ENCODE assay signal across 8 cellular contexts in the genomic region with DNA sequence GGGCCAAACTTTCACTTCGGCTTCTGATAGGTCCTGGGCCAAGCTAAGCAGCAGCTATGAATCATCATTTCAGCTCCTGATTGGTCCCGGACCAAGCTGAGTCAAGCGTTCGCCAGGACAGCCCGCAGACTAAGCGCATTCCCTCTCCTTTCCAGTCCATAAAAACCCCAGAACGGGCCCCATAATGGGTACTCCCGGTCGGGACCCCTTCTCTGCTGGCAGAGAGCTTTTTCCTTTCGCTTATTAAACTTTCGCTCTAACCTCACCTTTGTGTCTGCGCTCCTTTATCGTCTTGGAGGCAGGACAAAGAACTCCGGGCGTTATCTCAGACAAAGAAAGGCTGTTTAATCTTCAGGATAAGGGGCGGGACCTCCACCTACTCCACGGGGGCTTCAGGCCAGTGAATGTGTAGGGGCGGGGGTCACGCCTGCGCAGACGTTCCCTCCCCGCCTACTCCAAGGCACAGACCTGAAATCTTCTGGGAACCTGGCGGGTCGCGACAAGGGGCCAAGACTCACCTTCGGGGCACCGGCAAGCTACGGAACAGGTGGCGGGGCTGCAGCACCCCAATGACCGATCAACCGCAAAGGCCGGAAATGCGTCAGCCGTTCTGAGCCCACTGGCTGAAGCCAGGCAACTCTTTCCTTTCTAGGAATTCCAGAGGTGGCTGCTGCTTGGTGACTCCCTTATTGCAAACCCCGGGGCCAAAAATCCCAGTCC. TPM values are rescaled to one million over a fixed set of nuclear protein-coding genes. Genes with fewer than 3 reads are reported as not detected.
DNase-seq lines count a peak whose midpoint lies in the region; ATAC-seq and TF ChIP-seq lines count a peak whose summit lies in the region.

A gene (minus strand): TSS at position 585 of the 720 bp plus-strand sequence. CDS start 6,465 bp downstream, outside the sequence.

- H3K4me2 ChIP-seq in DND-41 (ENCODE audit: insufficient read depth, low read length) (peak within 1 kb of the TSS; percentile 68), Karpas-422 (ENCODE audit: low read depth, low read length, poor library complexity, severe bottlenecking) (peak within 1 kb of the TSS; percentile 79), neural progenitor cell (peak within 1 kb of the TSS; percentile 88)

- H3K9me3 ChIP-seq in DND-41 (ENCODE audit: insufficient read depth, low read length, severe bottlenecking) (peaks cover 7% of the 10 kb centered on the region), Karpas-422 (ENCODE audit: low read length) (no peaks in the 10 kb centered on the region), neural progenitor cell (ENCODE audit: low read depth) (no peaks in the 10 kb centered on the region)

- H3K79me2 ChIP-seq in DND-41 (ENCODE audit: insufficient read depth, low read length) (no peaks in the 10 kb centered on the region), Karpas-422 (ENCODE audit: low read length) (no peaks in the 10 kb centered on the region), neural progenitor cell (ENCODE audit: low read depth) (peaks cover 26% of the 10 kb centered on the region)

- H3K9ac ChIP-seq in DND-41 (ENCODE audit: low read depth, low read length) (peak within 1 kb of the TSS; percentile 88), Karpas-422 (ENCODE audit: low read length) (peak within 1 kb of the TSS; percentile 71), neural progenitor cell (peak within 1 kb of the TSS; percentile 97)

- H3K27ac ChIP-seq in DND-41 (ENCODE audit: low read length) (peak within 1 kb of the TSS; percentile 90), Karpas-422 (ENCODE audit: low read length) (peak within 1 kb of the TSS; percentile 55), neural progenitor cell (peak within 1 kb of the TSS; percentile 100)

- peak; percentile 91 for ATAC-seq in DND-41 (ENCODE audit: insufficient read depth, low read depth)
- peak; percentile 76 for ATAC-seq in GM21786 (IDR thresholded peaks at IDR 0.05; ENCODE audit: unreplicated experiment)

- peaks cover 31% of the 10 kb centered on the region for H3F3A ChIP-seq in neural progenitor cell (ENCODE audit: low read depth)

- H2AFZ ChIP-seq in DND-41 (ENCODE audit: low read depth, low read length), result peak within 1 kb of the TSS; percentile 89
- peak within 1 kb of the TSS; percentile 97 for H2AFZ ChIP-seq in Karpas-422 (ENCODE audit: low read length)
- H2AFZ ChIP-seq in neural progenitor cell (replicated peaks), result peak within 1 kb of the TSS; percentile 74

- H3K4me1 ChIP-seq in DND-41 (ENCODE audit: insufficient read depth, low read length), result peaks cover 34% of the 10 kb centered on the region
- H3K4me1 ChIP-seq in Karpas-422 (ENCODE audit: low read length), result peaks cover 21% of the 10 kb centered on the region
- H3K4me1 ChIP-seq in neural progenitor cell, result peaks cover 21% of the 10 kb centered on the region

- no peaks in the 10 kb centered on the region for H3K4me1 Mint-ChIP-seq in neural progenitor cell

- peaks cover 2% of the 10 kb centered on the region for H3K9me3 Mint-ChIP-seq in neural progenitor cell

- H3K27me3 Mint-ChIP-seq in neural progenitor cell (ENCODE audit: insufficient read depth, low read depth), result no peaks in the 10 kb centered on the region

- H3K4me3 ChIP-seq in DND-41 (ENCODE audit: low read depth in 1 of 2, low read length in 2 of 2) (peak within 1 kb of the TSS; percentile 59 to 79), Karpas-422 (ENCODE audit: low read length) (peak within 1 kb of the TSS; percentile 69), neural progenitor cell (peak within 1 kb of the TSS; percentile 79)

- DNase-seq in DND-41, result peak; percentile 85
- DNase-seq in Karpas-422, result peak; percentile 91
- peak; percentile 59 for DNase-seq in SIG-M5 (lab: John Stamatoyannopoulos, UW)
- peak; percentile 25 to 57 (median 40) for DNase-seq in activated naive CD4-positive, alpha-beta T cell (lab: John Stamatoyannopoulos, UW)
- DNase-seq in foreskin melanocyte, result peak; percentile 97
- DNase-seq in neural progenitor cell (ENCODE audit: low spot score), result peak; percentile 94
- peak; percentile 96 for DNase-seq in stromal cell of bone marrow (ENCODE audit: low read depth)

- no peaks in the 10 kb centered on the region for H3K9me2 ChIP-seq in Karpas-422 (replicated peaks; ENCODE audit: insufficient read depth, low read length)

- H3K36me3 ChIP-seq in DND-41 (ENCODE audit: insufficient read depth, low read length) (no peaks in the 10 kb centered on the region), Karpas-422 (ENCODE audit: insufficient read depth, low read length) (no peaks in the 10 kb centered on the region), neural progenitor cell (no peaks in the 10 kb centered on the region)

- H3K27me3 ChIP-seq in DND-41 (ENCODE audit: insufficient read depth, low read length, poor library complexity) (no peaks in the 10 kb centered on the region), Karpas-422 (ENCODE audit: low read length) (no peaks in the 10 kb centered on the region), neural progenitor cell (no peaks in the 10 kb centered on the region)

- peaks cover 6% of the 10 kb centered on the region for H3K36me3 Mint-ChIP-seq in neural progenitor cell

- H3K27ac Mint-ChIP-seq in neural progenitor cell, result no peak within 1 kb of the TSS

- no peaks in the 10 kb centered on the region for H4K20me1 ChIP-seq in DND-41 (ENCODE audit: insufficient read depth, low read length)
- no peaks in the 10 kb centered on the region for H4K20me1 ChIP-seq in Karpas-422 (ENCODE audit: insufficient read depth, low read depth, low read length)
- no peaks in the 10 kb centered on the region for H4K20me1 ChIP-seq in neural progenitor cell (ENCODE audit: low read depth)

- no peak for TF ChIP-seq CTCF in DND-41 (IDR thresholded peaks at IDR 0.05; ENCODE audit: borderline replicate concordance, extremely low read depth, low read length, poor library complexity, severe bottlenecking)
- TF ChIP-seq CTCF in neural progenitor cell (IDR thresholded peaks at IDR 0.05), result no peak

- no peak within 1 kb of the TSS for H3K4me3 Mint-ChIP-seq in neural progenitor cell

RNA-seq across cellular contexts. Expression of the gene that starts here (rescaled TPM):
- 4.0 and 4.2 TPM in 2 replicates for total RNA-seq in Karpas-422 (2014; rRNA removed; shearing (Covaris generic); ENCODE audit: low replicate concordance)
- total RNA-seq in neural progenitor cell (ENCODE audit: low replicate concordance), result 6.6 and 8.3 TPM in 2 replicates

Comparison
In these comparisons a context has a peak if more than half of its experiments do, and no peak if none do; other contexts are left out.
1. Peak in every context shown above with its lines: DNase-seq, ATAC-seq, H3K4me3 ChIP-seq and H3K27ac ChIP-seq.
2. DNase-seq: peak in every context shown above with its lines; median percentile 97 in foreskin melanocyte; 96 in stromal cell of bone marrow; 94 in neural progenitor cell; 91 in Karpas-422; 85 in DND-41; 59 in SIG-M5; 40 in activated naive CD4-positive, alpha-beta T cell.